ENCODE assay signal across 9 cellular contexts in genomic region chr1:206979379-206980043, GRCh38. TPM values are rescaled to one million over a fixed set of nuclear protein-coding genes. Genes with fewer than 3 reads are reported as not detected.
DNase-seq lines count a peak whose midpoint lies in the region; ATAC-seq and TF ChIP-seq lines count a peak whose summit lies in the region.
"Had no signal": no experiment of that assay in that cellular context is flagged by ENCODE, and none has a peak within 500 bp of the region (broad histone marks: within the 10 kb centered on the region; RNA-seq: fewer than 3 reads in every experiment).

No MANE protein-coding gene starts in this region.

- H3K27me3 ChIP-seq in Panc1 (ENCODE audit: control insufficient read depth, insufficient read depth, low read length) (peaks cover 7% of the 10 kb centered on the region), thyroid gland (no peaks in the 10 kb centered on the region)

- intact Hi-C loops in Panc1 (cut with micrococcal nuclease; ENCODE audit: unreplicated experiment) (loop anchor here (10.0 kb wide), 2 partner anchors 245 to 345 kb away; partner anchors contain the start of gene DYRK3), thyroid gland (cut with DNase I) (loop anchor here (5.0 kb wide), 1 partner anchor 42 kb away; no protein-coding TSS in a partner anchor)

- no TSS peak for BruUV-seq in Panc1 (replicated peaks; lab: Mats Ljungman, UMichigan)

- H3K27me3 Mint-ChIP-seq in stimulated activated naive CD8-positive, alpha-beta T cell treated with anti-CD3 and anti-CD28 coated beads, Interleukin-15, amount 100 ng/mL, for 72 hours = peaks cover 28% of the 10 kb centered on the region
- H3K27me3 Mint-ChIP-seq in activated naive CD4-positive, alpha-beta T cell treated with anti-CD3 and anti-CD28 coated beads, Interleukin-2, amount 10 ng/mL, durations not matched to agents 7 days and 5 days = peaks cover 59% of the 10 kb centered on the region

- H3K27ac ChIP-seq in Panc1 (ENCODE audit: low read length) (no peak overlapping the region), thyroid gland (no peak overlapping the region)

- peak; percentile 79 for TF ChIP-seq CTCF in Panc1 (IDR thresholded peaks at IDR 0.05)
- TF ChIP-seq CTCF in foreskin fibroblast (IDR thresholded peaks at IDR 0.05; ENCODE audit: low read depth, low read length) = peak; percentile 65
- peak in 3 of 6 experiments; percentile 26 to 37 (median 32) for TF ChIP-seq CTCF in thyroid gland (IDR thresholded peaks at IDR 0.05)

- in situ Hi-C loops in Panc1 (cut with HindIII; ENCODE audit: low pct_unique_long_range_greater_than_20kb, low sequenced_read_pairs) = no loop called here

- H3K36me3 ChIP-seq in Panc1 (ENCODE audit: control insufficient read depth, insufficient read depth, low read length) (no peaks in the 10 kb centered on the region), thyroid gland (no peaks in the 10 kb centered on the region)

- no peak for TF ChIP-seq POLR2A in thyroid gland (IDR thresholded peaks at IDR 0.05)

- H3K4me3 Mint-ChIP-seq in stimulated activated naive CD8-positive, alpha-beta T cell treated with anti-CD3 and anti-CD28 coated beads, Interleukin-15, amount 100 ng/mL, for 72 hours = no peak overlapping the region
- H3K4me3 Mint-ChIP-seq in activated naive CD4-positive, alpha-beta T cell treated with anti-CD3 and anti-CD28 coated beads, Interleukin-2, amount 10 ng/mL, durations not matched to agents 7 days and 5 days = no peak overlapping the region

- peak; percentile 67 for ATAC-seq in stimulated activated naive CD8-positive, alpha-beta T cell treated with anti-CD3 and anti-CD28 coated beads, Interleukin-15, Interleukin-2, amounts not matched to agents 100 U/mL and 50 U/mL, for 24 hours
- no peak for ATAC-seq in stimulated activated naive CD8-positive, alpha-beta T cell treated with anti-CD3 and anti-CD28 coated beads, Interleukin-15, amount 100 ng/mL, for 72 hours
- ATAC-seq in Panc1 = no peak; the same call in 1 of the 2 replicates

- no peaks in the 10 kb centered on the region for H3K4me1 Mint-ChIP-seq in stimulated activated naive CD8-positive, alpha-beta T cell treated with anti-CD3 and anti-CD28 coated beads, Interleukin-15, amount 100 ng/mL, for 72 hours
- H3K4me1 Mint-ChIP-seq in activated naive CD4-positive, alpha-beta T cell treated with anti-CD3 and anti-CD28 coated beads, Interleukin-2, amount 10 ng/mL, durations not matched to agents 7 days and 5 days = no peaks in the 10 kb centered on the region

- no peaks in the 10 kb centered on the region for H3K9me3 Mint-ChIP-seq in stimulated activated naive CD8-positive, alpha-beta T cell treated with anti-CD3 and anti-CD28 coated beads, Interleukin-15, amount 100 ng/mL, for 72 hours
- no peaks in the 10 kb centered on the region for H3K9me3 Mint-ChIP-seq in activated naive CD4-positive, alpha-beta T cell treated with anti-CD3 and anti-CD28 coated beads, Interleukin-2, amount 10 ng/mL, durations not matched to agents 7 days and 5 days

- H3K4me1 ChIP-seq in Panc1 (ENCODE audit: control insufficient read depth, insufficient read depth, low read length) (no peaks in the 10 kb centered on the region), thyroid gland (no peaks in the 10 kb centered on the region)

- H3K36me3 Mint-ChIP-seq in activated naive CD4-positive, alpha-beta T cell treated with anti-CD3 and anti-CD28 coated beads, Interleukin-2, amount 10 ng/mL, durations not matched to agents 7 days and 5 days = no peaks in the 10 kb centered on the region

- H3K4me3 ChIP-seq in Panc1 (ENCODE audit: low read depth in 2 of 2, low read length in 2 of 2) (no peak overlapping the region), foreskin fibroblast (ENCODE audit: low read depth in 1 of 2, low read length in 2 of 2) (no peak overlapping the region), thyroid gland (replicated peaks in 1 of 3) (no peak overlapping the region)

- WGBS in thyroid gland, 2 donors = 75 to 78% methylated on average over 3 of the region's 3 CpGs

- no peak for DNase-seq in stimulated activated naive CD8-positive, alpha-beta T cell treated with anti-CD3 and anti-CD28 coated beads, Interleukin-15, Interleukin-2, amounts not matched to agents 100 U/mL and 50 U/mL, for 24 hours
- DNase-seq in stimulated activated naive CD8-positive, alpha-beta T cell treated with anti-CD3 and anti-CD28 coated beads, Interleukin-15, amount 100 ng/mL, for 72 hours = no peak
- DNase-seq in Panc1 (ENCODE audit: low read depth, low spot score) = no peak
- peak; percentile 16 to 49 for DNase-seq in foreskin fibroblast
- no peak for DNase-seq in thyroid gland
- no peak for DNase-seq in NCI-H1436 (lab: John Stamatoyannopoulos, UW)
- no peak for DNase-seq in activated naive CD4-positive, alpha-beta T cell treated with anti-CD3 and anti-CD28 coated beads, Interleukin-2, amount 10 ng/mL, durations not matched to agents 7 days and 5 days
- no peak for DNase-seq in T-helper 9 cell

- CTCF ChIA-PET in Panc1 (lab: Charles Lee) = interaction anchor here (0.6 to 1.1 kb wide), 2 partner anchors 43 to 239 kb away, joined by 3 read pairs; no protein-coding TSS in a partner anchor
- CTCF ChIA-PET in activated naive CD4-positive, alpha-beta T cell treated with anti-CD3 and anti-CD28 coated beads, Interleukin-2, amount 10 ng/mL, durations not matched to agents 7 days and 5 days (lab: Charles Lee) = interaction anchor here (0.7 to 12.5 kb wide), 13 partner anchors 17 to 253 kb away, joined by 3 to 265 read pairs (median 5); no protein-coding TSS in a partner anchor

- H3K27ac Mint-ChIP-seq in stimulated activated naive CD8-positive, alpha-beta T cell treated with anti-CD3 and anti-CD28 coated beads, Interleukin-15, amount 100 ng/mL, for 72 hours = no peak overlapping the region
- no peak overlapping the region for H3K27ac Mint-ChIP-seq in activated naive CD4-positive, alpha-beta T cell treated with anti-CD3 and anti-CD28 coated beads, Interleukin-2, amount 10 ng/mL, durations not matched to agents 7 days and 5 days

- H3K9me3 ChIP-seq in Panc1 (ENCODE audit: control insufficient read depth, insufficient read depth, low read depth, low read length) = no peaks in the 10 kb centered on the region
- no peaks in the 10 kb centered on the region for H3K9me3 ChIP-seq in thyroid gland

- POLR2A ChIA-PET in Panc1 (lab: Charles Lee) = no interaction called here

RNA-seq across cellular contexts. Expression of gene FCAMR, which starts 9.3 kb away (rescaled TPM):
- total RNA-seq in Panc1 (2021; ENCODE audit: unreplicated experiment) (not detected), thyroid gland (not detected)
- polyA plus RNA-seq in Panc1 (2012; ENCODE audit: insufficient read length) = not detected
- total RNA-seq: skeletal muscle tissue had no signal

RNA-seq across cellular contexts. Expression of gene PIGR, which starts 33.2 kb away (rescaled TPM):
- total RNA-seq in Panc1 (2021; ENCODE audit: unreplicated experiment) (1.4 TPM), thyroid gland (1 to 10 TPM in 1 of 4 donors, under 1 TPM in 2, not detected in 1; 0.11 to 1.2 (median 0.75) TPM)
- polyA plus RNA-seq in Panc1 (2012; ENCODE audit: insufficient read length) = not detected

RNA-seq across cellular contexts. Expression of gene C1orf116, which starts 53.0 kb away (rescaled TPM):
- 0.08 TPM for total RNA-seq in Panc1 (2021; ENCODE audit: unreplicated experiment)
- not detected for polyA plus RNA-seq in Panc1 (2012; ENCODE audit: insufficient read length)
- 10 to 100 TPM in 3 of 4 donors, 1 to 10 TPM in 1; 7.1 to 24.6 (median 13.3) TPM for total RNA-seq in thyroid gland
- total RNA-seq: skeletal muscle tissue had no signal

RNA-seq across cellular contexts. Expression of gene FCMR, which starts 57.8 kb away (rescaled TPM):
- 0.41 TPM for total RNA-seq in Panc1 (2021; ENCODE audit: unreplicated experiment)
- polyA plus RNA-seq in Panc1 (2012; ENCODE audit: insufficient read length) = not detected
- 1 to 10 TPM; 1.2 to 5.2 (median 3.0) TPM for total RNA-seq in thyroid gland

Comparison
In these comparisons a context has a peak if more than half of its experiments do, and no peak if none do; other contexts are left out.
1. DNase-seq: peak in foreskin fibroblast (2 of 2); none in stimulated activated naive CD8-positive, alpha-beta T cell treated with anti-CD3 and anti-CD28 coated beads, Interleukin-15, Interleukin-2, amounts not matched to agents 100 U/mL and 50 U/mL, for 24 hours (single experiment), stimulated activated naive CD8-positive, alpha-beta T cell treated with anti-CD3 and anti-CD28 coated beads, Interleukin-15, amount 100 ng/mL, for 72 hours (0 of 2), Panc1 (single experiment), thyroid gland (0 of 2), NCI-H1436 (single experiment), activated naive CD4-positive, alpha-beta T cell treated with anti-CD3 and anti-CD28 coated beads, Interleukin-2, amount 10 ng/mL, durations not matched to agents 7 days and 5 days (single experiment) and T-helper 9 cell (single experiment).